In genomic region chr3:196639517-196640500, GRCh38 we compare ENCODE assay signal across 8 cellular contexts. TPM values are rescaled to one million over a fixed set of nuclear protein-coding genes. Genes with fewer than 3 reads are reported as not detected.
A peak's percentile ranks its signal among the peaks of the same experiment; 100 is the strongest.
DNase-seq lines count a peak whose midpoint lies in the region; ATAC-seq and TF ChIP-seq lines count a peak whose summit lies in the region.

TSS of gene NRROS (plus strand) at chr3:196639694. CDS start at chr3:196654540, 14,846 bp downstream.

- H3K4me3 Mint-ChIP-seq in activated CD8-positive, alpha-beta memory T cell treated with anti-CD3 and anti-CD28 coated beads, Interleukin-2, amount 10 ng/mL, durations not matched to agents 7 days and 5 days: peak within 1 kb of the TSS; percentile 89
- peak within 1 kb of the TSS; percentile 85 for H3K4me3 Mint-ChIP-seq in stimulated activated effector memory CD8-positive, alpha-beta T cell treated with anti-CD3 and anti-CD28 coated beads, Interleukin-12 subunit alpha, Interleukin-12 subunit beta, amount 100 ng/mL, for 72 hours

- H3K4me3 ChIP-seq in epithelial cell of esophagus (ENCODE audit: low read length): peak within 1 kb of the TSS; percentile 29

- H3K4me1 Mint-ChIP-seq in activated CD8-positive, alpha-beta memory T cell treated with anti-CD3 and anti-CD28 coated beads, Interleukin-2, amount 10 ng/mL, durations not matched to agents 7 days and 5 days: peaks cover 67% of the 10 kb centered on the region
- peaks cover 72% of the 10 kb centered on the region for H3K4me1 Mint-ChIP-seq in stimulated activated effector memory CD8-positive, alpha-beta T cell treated with anti-CD3 and anti-CD28 coated beads, Interleukin-12 subunit alpha, Interleukin-12 subunit beta, amount 100 ng/mL, for 72 hours

- ATAC-seq in GM18498 (IDR thresholded peaks at IDR 0.05; ENCODE audit: unreplicated experiment) (peak; percentile 34), HG03025 (IDR thresholded peaks at IDR 0.05; ENCODE audit: low FRiP score, unreplicated experiment) (peak; percentile 47)
- peak; percentile 87 for ATAC-seq in activated CD8-positive, alpha-beta memory T cell treated with anti-CD3 and anti-CD28 coated beads, Interleukin-2, amount 10 ng/mL, durations not matched to agents 7 days and 5 days
- ATAC-seq in stimulated activated effector memory CD8-positive, alpha-beta T cell treated with anti-CD3 and anti-CD28 coated beads, Interleukin-12 subunit alpha, Interleukin-12 subunit beta, amount 100 ng/mL, for 72 hours: peak; percentile 81

- H3K27me3 Mint-ChIP-seq in activated CD8-positive, alpha-beta memory T cell treated with anti-CD3 and anti-CD28 coated beads, Interleukin-2, amount 10 ng/mL, durations not matched to agents 7 days and 5 days: no peaks in the 10 kb centered on the region

- DNase-seq in NCI-H748 treated with DMSO at 0.1 percent for 48 hours (lab: John Stamatoyannopoulos, UW) (peak; percentile 5), epithelial cell of esophagus (ENCODE audit: low read depth) (peak; percentile 45), mucosa of gallbladder (ENCODE audit: low spot score) (peak; percentile 69), NCI-H2196 treated with DMSO at 0.1 percent for 48 hours (lab: John Stamatoyannopoulos, UW; ENCODE audit: unreplicated experiment) (no peak)
- DNase-seq in activated CD8-positive, alpha-beta memory T cell treated with anti-CD3 and anti-CD28 coated beads, Interleukin-2, amount 10 ng/mL, durations not matched to agents 7 days and 5 days: peak; percentile 85
- DNase-seq in stimulated activated effector memory CD8-positive, alpha-beta T cell treated with anti-CD3 and anti-CD28 coated beads, Interleukin-12 subunit alpha, Interleukin-12 subunit beta, amount 100 ng/mL, for 72 hours (ENCODE audit: low spot score in 2 of 2): peak; percentile 51 to 82

- peak within 1 kb of the TSS; percentile 84 for H3K27ac Mint-ChIP-seq in activated CD8-positive, alpha-beta memory T cell treated with anti-CD3 and anti-CD28 coated beads, Interleukin-2, amount 10 ng/mL, durations not matched to agents 7 days and 5 days
- peak within 1 kb of the TSS; percentile 86 for H3K27ac Mint-ChIP-seq in stimulated activated effector memory CD8-positive, alpha-beta T cell treated with anti-CD3 and anti-CD28 coated beads, Interleukin-12 subunit alpha, Interleukin-12 subunit beta, amount 100 ng/mL, for 72 hours

- TF ChIP-seq CTCF in epithelial cell of esophagus (IDR thresholded peaks at IDR 0.05; ENCODE audit: insufficient read depth, low read depth, low read length, missing control alignments): no peak

- H3K36me3 Mint-ChIP-seq in activated CD8-positive, alpha-beta memory T cell treated with anti-CD3 and anti-CD28 coated beads, Interleukin-2, amount 10 ng/mL, durations not matched to agents 7 days and 5 days: peaks cover 33% of the 10 kb centered on the region
- peaks cover 57% of the 10 kb centered on the region for H3K36me3 Mint-ChIP-seq in stimulated activated effector memory CD8-positive, alpha-beta T cell treated with anti-CD3 and anti-CD28 coated beads, Interleukin-12 subunit alpha, Interleukin-12 subunit beta, amount 100 ng/mL, for 72 hours

- no peaks in the 10 kb centered on the region for H3K9me3 Mint-ChIP-seq in activated CD8-positive, alpha-beta memory T cell treated with anti-CD3 and anti-CD28 coated beads, Interleukin-2, amount 10 ng/mL, durations not matched to agents 7 days and 5 days (ENCODE audit: low read depth)
- no peaks in the 10 kb centered on the region for H3K9me3 Mint-ChIP-seq in stimulated activated effector memory CD8-positive, alpha-beta T cell treated with anti-CD3 and anti-CD28 coated beads, Interleukin-12 subunit alpha, Interleukin-12 subunit beta, amount 100 ng/mL, for 72 hours

- CTCF ChIA-PET in activated CD8-positive, alpha-beta memory T cell treated with anti-CD3 and anti-CD28 coated beads, Interleukin-2, amount 10 ng/mL, durations not matched to agents 7 days and 5 days (lab: Charles Lee): interaction anchor here (0.7 to 8.6 kb wide), 9 partner anchors 9 to 111 kb away, joined by 3 to 81 read pairs (median 4); partner anchors contain the start of gene PAK2

RNA-seq across cellular contexts. Expression of gene NRROS, which starts in this region (rescaled TPM):
- 10 to 100 TPM; 37.5 to 47.8 TPM for total RNA-seq in activated CD8-positive, alpha-beta memory T cell treated with anti-CD3 and anti-CD28 coated beads, Interleukin-2, amount 10 ng/mL, durations not matched to agents 7 days and 5 days
- 6.4 TPM for total RNA-seq in mucosa of gallbladder

Comparison
In these comparisons a context has a peak if more than half of its experiments do, and no peak if none do; other contexts are left out.
1. ATAC-seq: peak in every context shown above with its lines; median percentile 87 in activated CD8-positive, alpha-beta memory T cell treated with anti-CD3 and anti-CD28 coated beads, Interleukin-2, amount 10 ng/mL, durations not matched to agents 7 days and 5 days; 81 in stimulated activated effector memory CD8-positive, alpha-beta T cell treated with anti-CD3 and anti-CD28 coated beads, Interleukin-12 subunit alpha, Interleukin-12 subunit beta, amount 100 ng/mL, for 72 hours; 47 in HG03025; 34 in GM18498.